8 cellular contexts compared by ENCODE assay signal in genomic region chr5:50962934-50963646, GRCh38.
DNase-seq lines count a peak whose midpoint lies in the region; ATAC-seq and TF ChIP-seq lines count a peak whose summit lies in the region.

No MANE protein-coding gene starts in this region.

- 1% methylated on average over 29 to 38 of the region's 38 CpGs for WGBS in upper lobe of left lung, 2 donors

- ATAC-seq in Right ventricle myocardium superior (ENCODE audit: poor library complexity) (peak; percentile 85), upper lobe of left lung (ENCODE audit: low FRiP score in 2 of 2) (peak; percentile 83 to 90)

- TF ChIP-seq POLR2A in upper lobe of left lung (IDR thresholded peaks at IDR 0.05), result no peak

- peak overlapping the region; percentile 81 for H2AFZ ChIP-seq in parathyroid adenoma

- H3K27me3 ChIP-seq in SJSA1 (replicated peaks) (peaks cover 16% of the 10 kb centered on the region), parathyroid adenoma (ENCODE audit: control insufficient read depth, insufficient read depth, low read length) (no peaks in the 10 kb centered on the region), upper lobe of left lung (peaks cover 0 to 32% (median 6%) of the 10 kb centered on the region in 4 donors)

- peak; percentile 88 for TF ChIP-seq CTCF in parathyroid adenoma (IDR thresholded peaks at IDR 0.05)
- TF ChIP-seq CTCF in upper lobe of left lung (IDR thresholded peaks at IDR 0.05), result peak; percentile 79 to 91 (median 88)

- no peaks in the 10 kb centered on the region for H3K79me2 ChIP-seq in parathyroid adenoma

- no peak overlapping the region for H3K9ac ChIP-seq in parathyroid adenoma

- H3K4me1 ChIP-seq in SJSA1 (replicated peaks) (peaks cover 7% of the 10 kb centered on the region; the same call in 1 of the 2 replicates), parathyroid adenoma (no peaks in the 10 kb centered on the region), upper lobe of left lung (peaks cover 16 to 36% (median 24%) of the 10 kb centered on the region in 4 donors)

- H3K4me2 ChIP-seq in parathyroid adenoma (ENCODE audit: low read length), result peak overlapping the region; percentile 70

- H3K4me3 ChIP-seq in SJSA1, result peak overlapping the region; percentile 12; the same call in 1 of the 2 replicates
- peak overlapping the region; percentile 51 for H3K4me3 ChIP-seq in parathyroid adenoma (ENCODE audit: low read depth, low read length)
- H3K4me3 ChIP-seq in upper lobe of left lung, result peak overlapping the region; percentile 4 to 56 (median 43)

- intact Hi-C loops in Right ventricle myocardium superior (cut with DNase I), result loop anchor here (5.0 to 10.0 kb wide), 2 partner anchors 1042 to 1694 kb away; no protein-coding TSS in a partner anchor

- DNase-seq in GF-D8 (lab: John Stamatoyannopoulos, UW) (peak; percentile 4), HCEC 1CT (peak; percentile 54), M059J (ENCODE audit: low read depth) (peak; percentile 44), SJSA1 (ENCODE audit: low read depth in 1 of 2, low spot score in 2 of 2) (peak; percentile 50 to 59), Right ventricle myocardium superior (peak; percentile 72), upper lobe of left lung (peak; percentile 62 to 63)
- DNase-seq in activated naive CD4-positive, alpha-beta T cell treated with anti-CD3 and anti-CD28 coated beads, Interleukin-2, amount 50 U/mL, for 16 hours, result peak; percentile 49

- no peaks in the 10 kb centered on the region for H3K36me3 ChIP-seq in SJSA1
- no peaks in the 10 kb centered on the region for H3K36me3 ChIP-seq in parathyroid adenoma (ENCODE audit: control insufficient read depth, insufficient read depth, low read length)
- no peaks in the 10 kb centered on the region for H3K36me3 ChIP-seq in upper lobe of left lung

- H3K9me3 ChIP-seq in SJSA1 (replicated peaks), result no peaks in the 10 kb centered on the region
- no peaks in the 10 kb centered on the region for H3K9me3 ChIP-seq in parathyroid adenoma (ENCODE audit: control insufficient read depth, low read length)
- H3K9me3 ChIP-seq in upper lobe of left lung, result no peaks in the 10 kb centered on the region

- H3K27ac ChIP-seq in SJSA1 (no peak overlapping the region), parathyroid adenoma (no peak overlapping the region), upper lobe of left lung (no peak overlapping the region)

- TF ChIP-seq EP300 in upper lobe of left lung (IDR thresholded peaks at IDR 0.05), result no peak

Comparison
In these comparisons a context has a peak if more than half of its experiments do, and no peak if none do; other contexts are left out.
1. DNase-seq: peak in every context shown above with its lines; median percentile 72 in Right ventricle myocardium superior; 62 in upper lobe of left lung; 54 in SJSA1; 54 in HCEC 1CT; 49 in activated naive CD4-positive, alpha-beta T cell treated with anti-CD3 and anti-CD28 coated beads, Interleukin-2, amount 50 U/mL, for 16 hours; 44 in M059J; 4 in GF-D8.